ENCODE assay signal across 26 cellular contexts in the genomic region with DNA sequence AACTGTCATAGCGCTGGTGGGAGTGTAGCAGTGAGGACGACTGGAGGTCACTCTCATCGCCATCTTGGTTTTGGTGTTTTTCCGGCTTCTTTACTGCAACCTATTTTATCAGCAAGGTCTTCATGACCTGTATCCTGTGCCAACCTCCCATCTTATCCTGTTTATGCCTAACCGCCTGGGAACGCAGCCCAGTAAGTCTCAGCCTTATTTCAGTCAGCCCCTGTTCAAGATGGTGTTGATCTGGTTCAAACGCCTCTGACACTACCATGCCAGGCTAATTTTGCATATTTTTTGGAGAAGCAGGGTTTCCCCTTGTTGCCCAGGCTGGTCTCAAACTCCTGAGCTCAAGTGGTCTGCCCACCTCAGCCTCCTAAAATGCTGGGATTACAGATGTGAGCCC.
"Had no signal": no experiment of that assay in that cellular context is flagged by ENCODE, and none has a peak within 500 bp of the region (broad histone marks: within the 10 kb centered on the region; RNA-seq: fewer than 3 reads in every experiment).

No MANE protein-coding gene starts in this region.

- H3K36me3 Mint-ChIP-seq: naive thymus-derived CD4-positive, alpha-beta T cell; natural killer cell; neural progenitor cell; stimulated activated effector memory CD8-positive, alpha-beta T cell treated with anti-CD3 and anti-CD28 coated beads, Interleukin-12 subunit alpha, Interleukin-12 subunit beta, amount 100 ng/mL, for 72 hours; stimulated activated naive B cell treated with anti-CD40 and anti-IgM and Interleukin-4, amounts not matched to agents 10 μg/mL and 1 μg/mL and 100 μg/mL, for 72 hours; type B pancreatic cell had no signal

- H3K4me3 Mint-ChIP-seq: naive thymus-derived CD4-positive, alpha-beta T cell; natural killer cell; nephron; neural progenitor cell; stimulated activated effector memory CD8-positive, alpha-beta T cell treated with anti-CD3 and anti-CD28 coated beads, Interleukin-12 subunit alpha, Interleukin-12 subunit beta, amount 100 ng/mL, for 72 hours; stimulated activated naive B cell treated with anti-CD40 and anti-IgM and Interleukin-4, amounts not matched to agents 10 μg/mL and 1 μg/mL and 100 μg/mL, for 72 hours; stimulated activated naive CD8-positive, alpha-beta T cell treated with anti-CD3 and anti-CD28 coated beads, Interleukin-15, Interleukin-2, amounts not matched to agents 100 ng/mL and 50 ng/mL, for 24 hours; type B pancreatic cell had no signal

- H3K27ac Mint-ChIP-seq: naive thymus-derived CD4-positive, alpha-beta T cell; natural killer cell; nephron; neural progenitor cell; stimulated activated effector memory CD8-positive, alpha-beta T cell treated with anti-CD3 and anti-CD28 coated beads, Interleukin-12 subunit alpha, Interleukin-12 subunit beta, amount 100 ng/mL, for 72 hours; stimulated activated naive B cell treated with anti-CD40 and anti-IgM and Interleukin-4, amounts not matched to agents 10 μg/mL and 1 μg/mL and 100 μg/mL, for 72 hours; stimulated activated naive CD8-positive, alpha-beta T cell treated with anti-CD3 and anti-CD28 coated beads, Interleukin-15, Interleukin-2, amounts not matched to agents 100 ng/mL and 50 ng/mL, for 24 hours; type B pancreatic cell had no signal

- FAIRE-seq: pancreas, small intestine had no signal

- ATAC-seq: naive thymus-derived CD4-positive, alpha-beta T cell; natural killer cell; pancreas; right cardiac atrium; right lobe of liver; stimulated activated effector memory CD8-positive, alpha-beta T cell treated with anti-CD3 and anti-CD28 coated beads, Interleukin-12 subunit alpha, Interleukin-12 subunit beta, amount 100 ng/mL, for 72 hours; stimulated activated naive B cell treated with anti-CD40 and anti-IgM and Interleukin-4, amounts not matched to agents 10 μg/mL and 1 μg/mL and 100 μg/mL, for 72 hours; upper lobe of right lung had no signal

- H3K27me3 Mint-ChIP-seq: stimulated activated naive CD8-positive, alpha-beta T cell treated with anti-CD3 and anti-CD28 coated beads, Interleukin-15, Interleukin-2, amounts not matched to agents 100 ng/mL and 50 ng/mL, for 24 hours had no signal

- H2AFZ ChIP-seq: neural progenitor cell had no signal

- H3K4me3 ChIP-seq: neural progenitor cell, pancreas, prostate gland, right lobe of liver, sigmoid colon, stomach, tibial artery, transverse colon, upper lobe of right lung, uterus had no signal

- H3K9ac ChIP-seq: neural progenitor cell had no signal

- DNase-seq: naive thymus-derived CD4-positive, alpha-beta T cell; natural killer cell; occipital lobe; pancreas; retina; right cardiac atrium; right lobe of liver; sigmoid colon; small intestine; stimulated activated CD4-positive, alpha-beta T cell treated with anti-CD3 and anti-CD28 coated beads, Interleukin-15, amount 100 ng/mL, for 24 hours; stimulated activated CD4-positive, alpha-beta T cell treated with anti-CD3 and anti-CD28 coated beads, Interleukin-2, amount 100 ng/mL, for 24 hours; stimulated activated CD4-positive, alpha-beta T cell treated with anti-CD3 and anti-CD28 coated beads, Interleukin-2, amount 100 ng/mL, for 48 hours; stimulated activated CD4-positive, alpha-beta T cell treated with anti-CD3 and anti-CD28 coated beads, Interleukin-4, amount 100 ng/mL, for 24 hours; stimulated activated naive B cell treated with anti-CD40 and anti-IgM and Interleukin-4, amounts not matched to agents 10 μg/mL and 1 μg/mL and 100 μg/mL, for 72 hours; stimulated activated naive CD4-positive, alpha-beta T cell treated with Interleukin-2 at 50 U/mL for 16 hours; stomach; tibial artery; transverse colon; upper lobe of right lung; uterus had no signal

- H3K9me3 ChIP-seq: pancreas, prostate gland, right lobe of liver, sigmoid colon, stomach, tibial artery, transverse colon, upper lobe of right lung, uterus had no signal

- H3K4me1 Mint-ChIP-seq: naive thymus-derived CD4-positive, alpha-beta T cell; natural killer cell; nephron; stimulated activated effector memory CD8-positive, alpha-beta T cell treated with anti-CD3 and anti-CD28 coated beads, Interleukin-12 subunit alpha, Interleukin-12 subunit beta, amount 100 ng/mL, for 72 hours; stimulated activated naive B cell treated with anti-CD40 and anti-IgM and Interleukin-4, amounts not matched to agents 10 μg/mL and 1 μg/mL and 100 μg/mL, for 72 hours had no signal

- H3K4me1 ChIP-seq: pancreas, prostate gland, right lobe of liver, sigmoid colon, stomach, tibial artery, transverse colon, upper lobe of right lung, uterus had no signal

- H3K4me2 ChIP-seq: neural progenitor cell had no signal

- H3K9me3 Mint-ChIP-seq: natural killer cell; nephron; neural progenitor cell; stimulated activated effector memory CD8-positive, alpha-beta T cell treated with anti-CD3 and anti-CD28 coated beads, Interleukin-12 subunit alpha, Interleukin-12 subunit beta, amount 100 ng/mL, for 72 hours; stimulated activated naive B cell treated with anti-CD40 and anti-IgM and Interleukin-4, amounts not matched to agents 10 μg/mL and 1 μg/mL and 100 μg/mL, for 72 hours; stimulated activated naive CD8-positive, alpha-beta T cell treated with anti-CD3 and anti-CD28 coated beads, Interleukin-15, Interleukin-2, amounts not matched to agents 100 ng/mL and 50 ng/mL, for 24 hours; type B pancreatic cell had no signal

- H3K27me3 ChIP-seq: neural progenitor cell, pancreas, right lobe of liver, sigmoid colon, tibial artery, transverse colon, upper lobe of right lung, uterus had no signal

- H3K36me3 ChIP-seq: neural progenitor cell, pancreas, prostate gland, right lobe of liver, sigmoid colon, stomach, tibial artery, transverse colon, upper lobe of right lung, uterus had no signal

- H3K27ac ChIP-seq: neural progenitor cell, pancreas, prostate gland, right lobe of liver, sigmoid colon, stomach, tibial artery, transverse colon, upper lobe of right lung, uterus had no signal
